ENCODE assay signal across 27 cellular contexts in genomic region chr21:44532712-44533111, GRCh38. TPM values are rescaled to one million over a fixed set of nuclear protein-coding genes. Genes with fewer than 3 reads are reported as not detected.
A peak's percentile ranks its signal among the peaks of the same experiment; 100 is the strongest.
DNase-seq lines count a peak whose midpoint lies in the region; ATAC-seq and TF ChIP-seq lines count a peak whose summit lies in the region.
"Had no signal": no experiment of that assay in that cellular context is flagged by ENCODE, and none has a peak within 500 bp of the region (broad histone marks: within the 10 kb centered on the region; RNA-seq: fewer than 3 reads in every experiment).

No MANE protein-coding gene starts in this region.

- no peak overlapping the region for H2BK15ac ChIP-seq in neuronal stem cell (ENCODE audit: low read length)

- no peaks in the 10 kb centered on the region for H3K4me1 ChIP-seq in neuronal stem cell (ENCODE audit: control insufficient read depth in 2 of 2, insufficient read depth in 1 of 2, low read depth in 1 of 2, low read length in 2 of 2)
- H3K4me1 ChIP-seq: Caco-2 had no signal

- no peak overlapping the region for H3K4me3 ChIP-seq in H7 (ENCODE audit: insufficient read depth, low read depth, low read length)
- H3K4me3 ChIP-seq in neuronal stem cell (ENCODE audit: low read length in 2 of 2) = no peak overlapping the region
- H3K4me3 ChIP-seq: BLaER1 treated with 17β-estradiol and CSF1 and Interleukin-3, amounts not matched to agents 10 nM and 100 nM; GM23248 had no signal

- TF ChIP-seq CTCF in type B pancreatic cell (conservative IDR thresholded peaks at IDR 0.05) = no peak

- H3K9me3 ChIP-seq in neuronal stem cell (replicated peaks in 1 of 2; ENCODE audit: control insufficient read depth in 2 of 2, insufficient read depth in 1 of 2, low read depth in 1 of 2, low read length in 2 of 2) = peaks cover 0 to 1% of the 10 kb centered on the region in 2 donors
- H3K9me3 ChIP-seq: BLaER1 treated with 17β-estradiol and CSF1 and Interleukin-3, amounts not matched to agents 10 nM and 100 nM; Caco-2 had no signal

- H3K36me3 Mint-ChIP-seq in type B pancreatic cell = no peaks in the 10 kb centered on the region
- H3K36me3 Mint-ChIP-seq: CD4-positive, alpha-beta memory T cell had no signal

- H2BK120ac ChIP-seq in neuronal stem cell (ENCODE audit: low read depth, low read length) = no peak overlapping the region

- H4K91ac ChIP-seq in neuronal stem cell (ENCODE audit: low read depth, low read length, poor library complexity) = no peak overlapping the region

- H3K36me3 ChIP-seq in H7 (replicated peaks; ENCODE audit: control insufficient read depth, insufficient read depth, low read length) (no peaks in the 10 kb centered on the region), neuronal stem cell (replicated peaks in 1 of 2; ENCODE audit: control insufficient read depth in 2 of 2, insufficient read depth in 2 of 2, low read length in 2 of 2) (no peaks in the 10 kb centered on the region)
- H3K36me3 ChIP-seq: BLaER1 treated with 17β-estradiol and CSF1 and Interleukin-3, amounts not matched to agents 10 nM and 100 nM had no signal

- H2AK5ac ChIP-seq in neuronal stem cell (ENCODE audit: low read depth, low read length) = no peak overlapping the region

- H3K18ac ChIP-seq in neuronal stem cell (ENCODE audit: low read length) = no peak overlapping the region

- no peak overlapping the region for H2BK5ac ChIP-seq in neuronal stem cell (ENCODE audit: low read length)

- no peak overlapping the region for H3K4ac ChIP-seq in neuronal stem cell (ENCODE audit: low read length)

- WGBS in neuronal stem cell (ENCODE audit: extremely low coverage in 2 of 2, insufficient read length in 2 of 2, insufficient replicate concordance in 1 of 2), 2 donors = no CpG with 5 or more reads among the region's 16 CpGs

- no peak overlapping the region for H3K27ac ChIP-seq in neuronal stem cell (replicated peaks; ENCODE audit: low read length)
- H3K27ac ChIP-seq: 22Rv1; BLaER1 treated with 17β-estradiol and CSF1 and Interleukin-3, amounts not matched to agents 10 nM and 100 nM; GM23248; RWPE1 had no signal

- H3K4me2 ChIP-seq in neuronal stem cell (ENCODE audit: insufficient read depth, low read length, poor library complexity, severe bottlenecking) = no peak overlapping the region
- H3K4me2 ChIP-seq: BLaER1 treated with 17β-estradiol and CSF1 and Interleukin-3, amounts not matched to agents 10 nM and 100 nM had no signal

- no peaks in the 10 kb centered on the region for H3K79me1 ChIP-seq in neuronal stem cell (ENCODE audit: low read depth, low read length)

- peak; percentile 35 for DNase-seq in DMS 273 (lab: John Stamatoyannopoulos, UW; ENCODE audit: unreplicated experiment)
- DNase-seq in DMS 273 treated with DMSO at 0.1 percent for 48 hours (lab: John Stamatoyannopoulos, UW) = no peak
- peak; percentile 68 for DNase-seq in H7
- DNase-seq in neuronal stem cell (ENCODE audit: low spot score) = no peak
- peak; percentile 56 for DNase-seq in type B pancreatic cell (ENCODE audit: extremely low spot score, unreplicated experiment)
- DNase-seq in midbrain (lab: John Stamatoyannopoulos, UW) = no peak
- DNase-seq in stimulated activated CD8-positive, alpha-beta memory T cell treated with anti-CD3 and anti-CD28 coated beads, Interleukin-4, amount 100 ng/mL, for 48 hours = no peak
- DNase-seq: ACHN, Caco-2, DMS153, GM23248, HCEC 1CT, KBM-7, MM.1S, NCI-H1048, NCI-H1417 treated with DMSO at 0.1 percent for 48 hours, NCI-H187, NCI-H2107, NCI-H510A, SIG-M5 had no signal

- H3K27ac Mint-ChIP-seq in type B pancreatic cell = no peak overlapping the region

- no peak overlapping the region for H3K9ac ChIP-seq in neuronal stem cell (ENCODE audit: low read depth, low read length, poor library complexity)
- H3K9ac ChIP-seq: BLaER1 treated with 17β-estradiol and CSF1 and Interleukin-3, amounts not matched to agents 10 nM and 100 nM; GM23248 had no signal

- H3K23ac ChIP-seq in neuronal stem cell (ENCODE audit: low read depth, low read length, poor library complexity) = no peak overlapping the region

- H3K27me3 Mint-ChIP-seq in type B pancreatic cell = no peaks in the 10 kb centered on the region

- no peaks in the 10 kb centered on the region for H3K27me3 ChIP-seq in H7 (ENCODE audit: control insufficient read depth, insufficient read depth, low read length)
- peaks cover 0 to 32% (median 0%) of the 10 kb centered on the region in 3 experiments for H3K27me3 ChIP-seq in neuronal stem cell (ENCODE audit: control insufficient read depth in 3 of 3, insufficient read depth in 3 of 3, low read depth in 1 of 3, low read length in 3 of 3)
- H3K27me3 ChIP-seq: BLaER1 treated with 17β-estradiol and CSF1 and Interleukin-3, amounts not matched to agents 10 nM and 100 nM had no signal

- no peak overlapping the region for H4K8ac ChIP-seq in neuronal stem cell (ENCODE audit: low read depth, low read length)

- H3K4me1 Mint-ChIP-seq in type B pancreatic cell (ENCODE audit: unreplicated experiment) = no peaks in the 10 kb centered on the region

- H3K9me3 Mint-ChIP-seq in type B pancreatic cell = no peaks in the 10 kb centered on the region
- H3K9me3 Mint-ChIP-seq: CD4-positive, alpha-beta memory T cell had no signal

- H3K4me3 Mint-ChIP-seq in type B pancreatic cell = no peak overlapping the region
- H3K4me3 Mint-ChIP-seq: CD4-positive, alpha-beta memory T cell had no signal

- no peak overlapping the region for H3K14ac ChIP-seq in neuronal stem cell (ENCODE audit: low read length)

- ATAC-seq in HG02870 (IDR thresholded peaks at IDR 0.05; ENCODE audit: unreplicated experiment) = no peak

- no peak overlapping the region for H2BK12ac ChIP-seq in neuronal stem cell (ENCODE audit: low read length)

- peak overlapping the region; percentile 11 for H2AFZ ChIP-seq in neuronal stem cell (ENCODE audit: low read length)
- H2AFZ ChIP-seq: GM23248 had no signal

RNA-seq across cellular contexts. Expression of gene KRTAP10-1, which starts 7.3 kb away (rescaled TPM):
- total RNA-seq in H7 (2014; rRNA removed; shearing (Covaris generic)) = not detected in 2 replicates
- not detected for polyA plus RNA-seq in neuronal stem cell (2013, experiment 1 of 2)
- not detected for polyA plus RNA-seq in neuronal stem cell (2013, experiment 2 of 2)
- not detected in 2 replicates for total RNA-seq in type B pancreatic cell (ENCODE audit: low replicate concordance)
- total RNA-seq: Caco-2; CD4-positive, alpha-beta memory T cell; G401; GM23248; HT1080 had no signal
- polyA plus RNA-seq: CD4-positive, alpha-beta memory T cell; GM23248 had no signal

RNA-seq across cellular contexts. Expression of gene KRTAP10-2, which starts 18.6 kb away (rescaled TPM):
- total RNA-seq in H7 (2014; rRNA removed; shearing (Covaris generic)) = not detected in 2 replicates
- polyA plus RNA-seq in neuronal stem cell (2013, experiment 1 of 2) = not detected
- not detected for polyA plus RNA-seq in neuronal stem cell (2013, experiment 2 of 2)
- total RNA-seq in type B pancreatic cell (ENCODE audit: low replicate concordance) = not detected in 2 replicates
- total RNA-seq: Caco-2; CD4-positive, alpha-beta memory T cell; G401; GM23248; HT1080 had no signal
- polyA plus RNA-seq: CD4-positive, alpha-beta memory T cell; GM23248 had no signal

RNA-seq across cellular contexts. Expression of gene KRTAP10-3, which starts 25.9 kb away (rescaled TPM):
- total RNA-seq in H7 (2014; rRNA removed; shearing (Covaris generic)) = not detected in 2 replicates
- not detected for polyA plus RNA-seq in neuronal stem cell (2013, experiment 1 of 2)
- polyA plus RNA-seq in neuronal stem cell (2013, experiment 2 of 2) = not detected
- total RNA-seq in type B pancreatic cell (ENCODE audit: low replicate concordance) = not detected in 2 replicates
- total RNA-seq: Caco-2; CD4-positive, alpha-beta memory T cell; G401; GM23248; HT1080 had no signal
- polyA plus RNA-seq: CD4-positive, alpha-beta memory T cell; GM23248 had no signal

RNA-seq across cellular contexts. Expression of gene KRTAP10-4, which starts 40.8 kb away (rescaled TPM):
- not detected in 2 replicates for total RNA-seq in H7 (2014; rRNA removed; shearing (Covaris generic))
- not detected for polyA plus RNA-seq in neuronal stem cell (2013, experiment 1 of 2)
- 0.01 TPM for polyA plus RNA-seq in neuronal stem cell (2013, experiment 2 of 2)
- total RNA-seq in type B pancreatic cell (ENCODE audit: low replicate concordance) = not detected in 2 replicates
- total RNA-seq: Caco-2; CD4-positive, alpha-beta memory T cell; G401; GM23248; HT1080 had no signal
- polyA plus RNA-seq: CD4-positive, alpha-beta memory T cell; GM23248 had no signal

RNA-seq across cellular contexts. Expression of gene KRTAP10-5, which starts 47.7 kb away (rescaled TPM):
- not detected in 2 replicates for total RNA-seq in H7 (2014; rRNA removed; shearing (Covaris generic))
- polyA plus RNA-seq in neuronal stem cell (2013, experiment 1 of 2) = not detected
- polyA plus RNA-seq in neuronal stem cell (2013, experiment 2 of 2) = not detected
- total RNA-seq in type B pancreatic cell (ENCODE audit: low replicate concordance) = not detected in 2 replicates
- total RNA-seq: Caco-2; CD4-positive, alpha-beta memory T cell; G401; GM23248; HT1080 had no signal
- polyA plus RNA-seq: CD4-positive, alpha-beta memory T cell; GM23248 had no signal

Comparison
In these comparisons a context has a peak if more than half of its experiments do, and no peak if none do; other contexts are left out.
1. DNase-seq: peak in DMS 273 (single experiment), H7 (single experiment) and type B pancreatic cell (single experiment); none in DMS 273 treated with DMSO at 0.1 percent for 48 hours (single experiment), neuronal stem cell (single experiment), midbrain (single experiment) and stimulated activated CD8-positive, alpha-beta memory T cell treated with anti-CD3 and anti-CD28 coated beads, Interleukin-4, amount 100 ng/mL, for 48 hours (single experiment).